1 cellular context compared by ENCODE assay signal in the genomic region with DNA sequence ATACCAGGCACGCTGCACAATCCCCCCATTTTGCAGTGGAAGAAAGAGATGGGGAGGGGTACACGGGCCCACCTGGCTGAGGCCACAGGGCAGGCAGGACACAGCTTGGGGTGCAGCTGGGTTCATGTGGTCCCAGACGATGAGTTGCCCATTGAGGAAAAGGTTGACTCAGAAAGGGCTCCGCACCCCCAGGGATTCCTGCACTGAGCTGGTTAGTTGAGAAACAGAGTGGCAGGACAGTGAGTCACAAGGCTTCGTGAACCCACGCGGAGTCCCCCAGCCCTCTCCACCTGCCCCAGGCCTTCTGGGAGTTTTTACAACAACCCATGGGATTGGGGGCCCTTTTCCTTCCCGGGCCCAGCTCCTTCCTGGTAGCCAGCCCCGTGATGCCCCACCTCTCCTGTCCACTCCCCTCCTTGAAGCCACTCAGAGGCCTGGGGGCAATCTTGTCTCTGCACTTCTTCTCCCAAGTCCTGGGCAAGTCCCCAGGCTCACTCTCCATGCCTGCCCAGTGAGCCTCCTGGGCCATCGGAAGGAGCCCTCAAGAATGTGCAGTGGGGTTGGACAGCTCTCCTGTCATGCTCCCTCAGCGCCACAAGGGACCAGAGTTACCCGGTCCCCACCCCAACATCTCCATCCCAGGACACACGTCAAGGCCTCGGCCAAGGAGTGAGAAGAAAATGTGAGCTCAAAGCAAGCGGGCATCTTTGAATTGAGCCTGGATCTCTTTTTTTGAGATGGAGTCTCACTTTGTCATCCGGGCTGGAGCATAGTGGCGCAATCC.
TF ChIP-seq lines count a peak whose summit lies in the region.

No MANE protein-coding gene starts in this region.

TF ChIP-seq in GM23338, 12 proteins besides CTCF, POLR2A, EP300 and RAD21 (continued from another document):
- TF ChIP-seq, protein P1, sequence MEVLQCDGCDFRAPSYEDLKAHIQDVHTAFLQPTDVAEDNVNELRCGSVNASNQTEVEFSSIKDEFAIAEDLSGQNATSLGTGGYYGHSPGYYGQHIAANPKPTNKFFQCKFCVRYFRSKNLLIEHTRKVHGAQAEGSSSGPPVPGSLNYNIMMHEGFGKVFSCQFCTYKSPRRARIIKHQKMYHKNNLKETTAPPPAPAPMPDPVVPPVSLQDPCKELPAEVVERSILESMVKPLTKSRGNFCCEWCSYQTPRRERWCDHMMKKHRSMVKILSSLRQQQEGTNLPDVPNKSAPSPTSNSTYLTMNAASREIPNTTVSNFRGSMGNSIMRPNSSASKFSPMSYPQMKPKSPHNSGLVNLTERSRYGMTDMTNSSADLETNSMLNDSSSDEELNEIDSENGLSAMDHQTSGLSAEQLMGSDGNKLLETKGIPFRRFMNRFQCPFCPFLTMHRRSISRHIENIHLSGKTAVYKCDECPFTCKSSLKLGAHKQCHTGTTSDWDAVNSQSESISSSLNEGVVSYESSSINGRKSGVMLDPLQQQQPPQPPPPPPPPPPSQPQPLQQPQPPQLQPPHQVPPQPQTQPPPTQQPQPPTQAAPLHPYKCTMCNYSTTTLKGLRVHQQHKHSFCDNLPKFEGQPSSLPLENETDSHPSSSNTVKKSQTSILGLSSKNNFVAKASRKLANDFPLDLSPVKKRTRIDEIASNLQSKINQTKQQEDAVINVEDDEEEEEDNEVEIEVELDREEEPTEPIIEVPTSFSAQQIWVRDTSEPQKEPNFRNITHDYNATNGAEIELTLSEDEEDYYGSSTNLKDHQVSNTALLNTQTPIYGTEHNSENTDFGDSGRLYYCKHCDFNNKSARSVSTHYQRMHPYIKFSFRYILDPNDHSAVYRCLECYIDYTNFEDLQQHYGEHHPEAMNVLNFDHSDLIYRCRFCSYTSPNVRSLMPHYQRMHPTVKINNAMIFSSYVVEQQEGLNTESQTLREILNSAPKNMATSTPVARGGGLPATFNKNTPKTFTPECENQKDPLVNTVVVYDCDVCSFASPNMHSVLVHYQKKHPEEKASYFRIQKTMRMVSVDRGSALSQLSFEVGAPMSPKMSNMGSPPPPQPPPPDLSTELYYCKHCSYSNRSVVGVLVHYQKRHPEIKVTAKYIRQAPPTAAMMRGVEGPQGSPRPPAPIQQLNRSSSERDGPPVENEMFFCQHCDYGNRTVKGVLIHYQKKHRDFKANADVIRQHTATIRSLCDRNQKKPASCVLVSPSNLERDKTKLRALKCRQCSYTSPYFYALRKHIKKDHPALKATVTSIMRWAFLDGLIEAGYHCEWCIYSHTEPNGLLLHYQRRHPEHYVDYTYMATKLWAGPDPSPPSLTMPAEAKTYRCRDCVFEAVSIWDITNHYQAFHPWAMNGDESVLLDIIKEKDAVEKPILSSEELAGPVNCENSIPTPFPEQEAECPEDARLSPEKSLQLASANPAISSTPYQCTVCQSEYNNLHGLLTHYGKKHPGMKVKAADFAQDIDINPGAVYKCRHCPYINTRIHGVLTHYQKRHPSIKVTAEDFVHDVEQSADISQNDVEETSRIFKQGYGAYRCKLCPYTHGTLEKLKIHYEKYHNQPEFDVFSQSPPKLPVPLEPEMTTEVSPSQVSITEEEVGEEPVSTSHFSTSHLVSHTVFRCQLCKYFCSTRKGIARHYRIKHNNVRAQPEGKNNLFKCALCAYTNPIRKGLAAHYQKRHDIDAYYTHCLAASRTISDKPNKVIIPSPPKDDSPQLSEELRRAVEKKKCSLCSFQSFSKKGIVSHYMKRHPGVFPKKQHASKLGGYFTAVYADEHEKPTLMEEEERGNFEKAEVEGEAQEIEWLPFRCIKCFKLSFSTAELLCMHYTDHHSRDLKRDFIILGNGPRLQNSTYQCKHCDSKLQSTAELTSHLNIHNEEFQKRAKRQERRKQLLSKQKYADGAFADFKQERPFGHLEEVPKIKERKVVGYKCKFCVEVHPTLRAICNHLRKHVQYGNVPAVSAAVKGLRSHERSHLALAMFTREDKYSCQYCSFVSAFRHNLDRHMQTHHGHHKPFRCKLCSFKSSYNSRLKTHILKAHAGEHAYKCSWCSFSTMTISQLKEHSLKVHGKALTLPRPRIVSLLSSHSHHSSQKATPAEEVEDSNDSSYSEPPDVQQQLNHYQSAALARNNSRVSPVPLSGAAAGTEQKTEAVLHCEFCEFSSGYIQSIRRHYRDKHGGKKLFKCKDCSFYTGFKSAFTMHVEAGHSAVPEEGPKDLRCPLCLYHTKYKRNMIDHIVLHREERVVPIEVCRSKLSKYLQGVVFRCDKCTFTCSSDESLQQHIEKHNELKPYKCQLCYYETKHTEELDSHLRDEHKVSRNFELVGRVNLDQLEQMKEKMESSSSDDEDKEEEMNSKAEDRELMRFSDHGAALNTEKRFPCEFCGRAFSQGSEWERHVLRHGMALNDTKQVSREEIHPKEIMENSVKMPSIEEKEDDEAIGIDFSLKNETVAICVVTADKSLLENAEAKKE (CRISPR knock-in tag; IDR thresholded peaks at IDR 0.05), result no peak
- no peak for TF ChIP-seq EZH2phosphoT487 (IDR thresholded peaks at IDR 0.05; ENCODE audit: unreplicated experiment)
- no peak for TF ChIP-seq POLR2AphosphoS5 (IDR thresholded peaks at IDR 0.05; ENCODE audit: low read depth)
- no peak for TF ChIP-seq JUNB (IDR thresholded peaks at IDR 0.05; ENCODE audit: unreplicated experiment)
- no peak for TF ChIP-seq CREB1 (CRISPR knock-in tag; IDR thresholded peaks at IDR 0.05; ENCODE audit: low read depth)
- TF ChIP-seq, protein P2, sequence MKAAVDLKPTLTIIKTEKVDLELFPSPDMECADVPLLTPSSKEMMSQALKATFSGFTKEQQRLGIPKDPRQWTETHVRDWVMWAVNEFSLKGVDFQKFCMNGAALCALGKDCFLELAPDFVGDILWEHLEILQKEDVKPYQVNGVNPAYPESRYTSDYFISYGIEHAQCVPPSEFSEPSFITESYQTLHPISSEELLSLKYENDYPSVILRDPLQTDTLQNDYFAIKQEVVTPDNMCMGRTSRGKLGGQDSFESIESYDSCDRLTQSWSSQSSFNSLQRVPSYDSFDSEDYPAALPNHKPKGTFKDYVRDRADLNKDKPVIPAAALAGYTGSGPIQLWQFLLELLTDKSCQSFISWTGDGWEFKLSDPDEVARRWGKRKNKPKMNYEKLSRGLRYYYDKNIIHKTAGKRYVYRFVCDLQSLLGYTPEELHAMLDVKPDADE (IDR thresholded peaks at IDR 0.05), result no peak
- TF ChIP-seq, protein P3, sequence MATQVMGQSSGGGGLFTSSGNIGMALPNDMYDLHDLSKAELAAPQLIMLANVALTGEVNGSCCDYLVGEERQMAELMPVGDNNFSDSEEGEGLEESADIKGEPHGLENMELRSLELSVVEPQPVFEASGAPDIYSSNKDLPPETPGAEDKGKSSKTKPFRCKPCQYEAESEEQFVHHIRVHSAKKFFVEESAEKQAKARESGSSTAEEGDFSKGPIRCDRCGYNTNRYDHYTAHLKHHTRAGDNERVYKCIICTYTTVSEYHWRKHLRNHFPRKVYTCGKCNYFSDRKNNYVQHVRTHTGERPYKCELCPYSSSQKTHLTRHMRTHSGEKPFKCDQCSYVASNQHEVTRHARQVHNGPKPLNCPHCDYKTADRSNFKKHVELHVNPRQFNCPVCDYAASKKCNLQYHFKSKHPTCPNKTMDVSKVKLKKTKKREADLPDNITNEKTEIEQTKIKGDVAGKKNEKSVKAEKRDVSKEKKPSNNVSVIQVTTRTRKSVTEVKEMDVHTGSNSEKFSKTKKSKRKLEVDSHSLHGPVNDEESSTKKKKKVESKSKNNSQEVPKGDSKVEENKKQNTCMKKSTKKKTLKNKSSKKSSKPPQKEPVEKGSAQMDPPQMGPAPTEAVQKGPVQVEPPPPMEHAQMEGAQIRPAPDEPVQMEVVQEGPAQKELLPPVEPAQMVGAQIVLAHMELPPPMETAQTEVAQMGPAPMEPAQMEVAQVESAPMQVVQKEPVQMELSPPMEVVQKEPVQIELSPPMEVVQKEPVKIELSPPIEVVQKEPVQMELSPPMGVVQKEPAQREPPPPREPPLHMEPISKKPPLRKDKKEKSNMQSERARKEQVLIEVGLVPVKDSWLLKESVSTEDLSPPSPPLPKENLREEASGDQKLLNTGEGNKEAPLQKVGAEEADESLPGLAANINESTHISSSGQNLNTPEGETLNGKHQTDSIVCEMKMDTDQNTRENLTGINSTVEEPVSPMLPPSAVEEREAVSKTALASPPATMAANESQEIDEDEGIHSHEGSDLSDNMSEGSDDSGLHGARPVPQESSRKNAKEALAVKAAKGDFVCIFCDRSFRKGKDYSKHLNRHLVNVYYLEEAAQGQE (IDR thresholded peaks at IDR 0.05; ENCODE audit: unreplicated experiment), result no peak
- no peak for TF ChIP-seq NANOG (IDR thresholded peaks at IDR 0.05; ENCODE audit: borderline replicate concordance)
